22 cellular contexts compared by ENCODE assay signal in genomic region chr11:111652184-111652583, GRCh38.
"Had no signal": no experiment of that assay in that cellular context is flagged by ENCODE, and none has a peak within 500 bp of the region (broad histone marks: within the 10 kb centered on the region; RNA-seq: fewer than 3 reads in every experiment).

No MANE protein-coding gene starts in this region.

- ATAC-seq: activated CD8-positive, alpha-beta memory T cell treated with anti-CD3 and anti-CD28 coated beads, Interleukin-2, amount 10 ng/mL, durations not matched to agents 7 days and 5 days; gastrocnemius medialis; stimulated activated naive CD8-positive, alpha-beta T cell treated with anti-CD3 and anti-CD28 coated beads, Interleukin-15, Interleukin-2, amounts not matched to agents 100 U/mL and 50 U/mL, for 24 hours had no signal

- DNase-seq: activated B cell treated with CpG ODN at 0.5 μM for 24 hours; activated CD4-positive, alpha-beta memory T cell treated with anti-CD3 and anti-CD28 coated beads, Interleukin-2, amount 10 ng/mL, durations not matched to agents 7 days and 5 days; activated CD4-positive, alpha-beta T cell treated with anti-CD3 and anti-CD28 coated beads for 4 hours; activated CD8-positive, alpha-beta memory T cell treated with anti-CD3 and anti-CD28 coated beads, Interleukin-2, amount 10 ng/mL, durations not matched to agents 7 days and 5 days; activated naive CD4-positive, alpha-beta T cell treated with Interleukin-2 at 50 U/mL for 16 hours; activated naive CD8-positive, alpha-beta T cell treated with anti-CD3 and anti-CD28 coated beads, Interleukin-2, amount 10 ng/mL, durations not matched to agents 7 days and 5 days; activated T-cell treated with anti-CD3 and anti-CD28 coated beads, Interleukin-2, amount 50 U/mL, for 24 hours; effector CD8-positive, alpha-beta T cell; gastrocnemius medialis; head of caudate nucleus; kidney glomerular epithelial cell; left ventricle myocardium inferior; naive B cell; stimulated activated CD4-positive, alpha-beta T cell treated with anti-CD3 and anti-CD28 coated beads, Interleukin-12 subunit alpha, Interleukin-12 subunit beta, amount 100 ng/mL, for 4 hours; stimulated activated CD4-positive, alpha-beta T cell treated with anti-CD3 and anti-CD28 coated beads, Interleukin-2, amount 100 ng/mL, for 24 hours; stimulated activated naive CD8-positive, alpha-beta T cell treated with anti-CD3 and anti-CD28 coated beads, Interleukin-15, Interleukin-2, amounts not matched to agents 100 U/mL and 50 U/mL, for 24 hours; substantia nigra; tibial artery had no signal

- H3K36me3 ChIP-seq: gastrocnemius medialis had no signal

- H3K27ac ChIP-seq: gastrocnemius medialis, left ventricle myocardium inferior, neural progenitor cell, tibial artery had no signal

- H3K4me3 Mint-ChIP-seq: activated B cell treated with CpG ODN at 0.5 μM for 24 hours; activated CD4-positive, alpha-beta memory T cell treated with anti-CD3 and anti-CD28 coated beads, Interleukin-2, amount 10 ng/mL, durations not matched to agents 7 days and 5 days; activated CD8-positive, alpha-beta memory T cell treated with anti-CD3 and anti-CD28 coated beads, Interleukin-2, amount 10 ng/mL, durations not matched to agents 7 days and 5 days; activated naive CD8-positive, alpha-beta T cell treated with anti-CD3 and anti-CD28 coated beads, Interleukin-2, amount 10 ng/mL, durations not matched to agents 7 days and 5 days; activated T-cell treated with anti-CD3 and anti-CD28 coated beads, Interleukin-2, amount 50 U/mL, for 24 hours; dendritic cell treated with granulocyte-macrophage colony-stimulating factor and Interleukin-4, amounts not matched to agents 40 ng/mL and 50 ng/mL, for 4 days; naive B cell; neural progenitor cell had no signal

- H3K9ac ChIP-seq: neural progenitor cell had no signal

- H3K9me3 Mint-ChIP-seq: activated B cell treated with CpG ODN at 0.5 μM for 24 hours; activated CD4-positive, alpha-beta memory T cell treated with anti-CD3 and anti-CD28 coated beads, Interleukin-2, amount 10 ng/mL, durations not matched to agents 7 days and 5 days; activated naive CD8-positive, alpha-beta T cell treated with anti-CD3 and anti-CD28 coated beads, Interleukin-2, amount 10 ng/mL, durations not matched to agents 7 days and 5 days; activated T-cell treated with anti-CD3 and anti-CD28 coated beads, Interleukin-2, amount 50 U/mL, for 24 hours; activated T-helper 2 cell treated with anti-CD3 and anti-CD28 coated beads, Interferon-gamma antibody, Interleukin-2, Interleukin-4, amounts not matched to agents 10 μg/mL and 5 μg/mL and 100 μg/mL, durations not matched to agents 14 hours and 24 hours and 36 hours; dendritic cell treated with granulocyte-macrophage colony-stimulating factor and Interleukin-4, amounts not matched to agents 40 ng/mL and 50 ng/mL, for 4 days; neural progenitor cell had no signal

- H3K27me3 ChIP-seq: gastrocnemius medialis, neural progenitor cell, tibial artery had no signal

- H3K4me2 ChIP-seq: neural progenitor cell had no signal

- H3K4me1 ChIP-seq: neural progenitor cell, tibial artery had no signal

- H3K4me1 Mint-ChIP-seq: activated B cell treated with CpG ODN at 0.5 μM for 24 hours; activated CD4-positive, alpha-beta memory T cell treated with anti-CD3 and anti-CD28 coated beads, Interleukin-2, amount 10 ng/mL, durations not matched to agents 7 days and 5 days; activated CD8-positive, alpha-beta memory T cell treated with anti-CD3 and anti-CD28 coated beads, Interleukin-2, amount 10 ng/mL, durations not matched to agents 7 days and 5 days; activated naive CD8-positive, alpha-beta T cell treated with anti-CD3 and anti-CD28 coated beads, Interleukin-2, amount 10 ng/mL, durations not matched to agents 7 days and 5 days; naive B cell; neural progenitor cell had no signal

- H3K9me3 ChIP-seq: gastrocnemius medialis, left ventricle myocardium inferior, tibial artery had no signal

- H3K4me3 ChIP-seq: gastrocnemius medialis, left ventricle myocardium inferior, neural progenitor cell, tibial artery had no signal

- H2AFZ ChIP-seq: neural progenitor cell had no signal

- H3K27me3 Mint-ChIP-seq: activated B cell treated with CpG ODN at 0.5 μM for 24 hours; activated CD4-positive, alpha-beta memory T cell treated with anti-CD3 and anti-CD28 coated beads, Interleukin-2, amount 10 ng/mL, durations not matched to agents 7 days and 5 days; activated CD8-positive, alpha-beta memory T cell treated with anti-CD3 and anti-CD28 coated beads, Interleukin-2, amount 10 ng/mL, durations not matched to agents 7 days and 5 days; activated naive CD8-positive, alpha-beta T cell treated with anti-CD3 and anti-CD28 coated beads, Interleukin-2, amount 10 ng/mL, durations not matched to agents 7 days and 5 days; activated T-cell treated with anti-CD3 and anti-CD28 coated beads, Interleukin-2, amount 50 U/mL, for 24 hours; dendritic cell treated with granulocyte-macrophage colony-stimulating factor and Interleukin-4, amounts not matched to agents 40 ng/mL and 50 ng/mL, for 4 days; naive B cell; progenitor cell of endocrine pancreas had no signal

- H3K27ac Mint-ChIP-seq: activated B cell treated with CpG ODN at 0.5 μM for 24 hours; activated CD4-positive, alpha-beta memory T cell treated with anti-CD3 and anti-CD28 coated beads, Interleukin-2, amount 10 ng/mL, durations not matched to agents 7 days and 5 days; activated CD8-positive, alpha-beta memory T cell treated with anti-CD3 and anti-CD28 coated beads, Interleukin-2, amount 10 ng/mL, durations not matched to agents 7 days and 5 days; activated naive CD8-positive, alpha-beta T cell treated with anti-CD3 and anti-CD28 coated beads, Interleukin-2, amount 10 ng/mL, durations not matched to agents 7 days and 5 days; activated T-cell treated with anti-CD3 and anti-CD28 coated beads, Interleukin-2, amount 50 U/mL, for 24 hours; activated T-helper 2 cell treated with anti-CD3 and anti-CD28 coated beads, Interferon-gamma antibody, Interleukin-2, Interleukin-4, amounts not matched to agents 10 μg/mL and 5 μg/mL and 100 μg/mL, durations not matched to agents 14 hours and 24 hours and 36 hours; dendritic cell treated with granulocyte-macrophage colony-stimulating factor and Interleukin-4, amounts not matched to agents 40 ng/mL and 50 ng/mL, for 4 days; neural progenitor cell; progenitor cell of endocrine pancreas had no signal
